ENCODE assay signal across 24 cellular contexts in genomic region chr4:17065821-17066220, GRCh38.
"Had no signal": no experiment of that assay in that cellular context is flagged by ENCODE, and none has a peak within 500 bp of the region (broad histone marks: within the 10 kb centered on the region; RNA-seq: fewer than 3 reads in every experiment).

No MANE protein-coding gene starts in this region.

- H3K27ac Mint-ChIP-seq: activated naive CD4-positive, alpha-beta T cell treated with anti-CD3 and anti-CD28 coated beads, Interleukin-2, amount 50 U/mL, for 72 hours; activated T-helper 1 cell treated with anti-CD3 and anti-CD28 coated beads, Interleukin-12 subunit alpha, Interleukin-12 subunit beta, Interleukin-2, Interleukin-4 antibody, amounts not matched to agents 30 ng/mL and 10 ng/mL and 1 ng/mL, durations not matched to agents 14 hours and 24 hours and 36 hours; brain; immature natural killer cell; naive B cell; progenitor cell of endocrine pancreas; stimulated activated effector memory CD8-positive, alpha-beta T cell treated with anti-CD3 and anti-CD28 coated beads, Interleukin-12 subunit alpha, Interleukin-12 subunit beta, amount 100 ng/mL, for 72 hours had no signal

- H3K27me3 ChIP-seq: dorsolateral prefrontal cortex, stomach, vagina had no signal

- H3K27me3 Mint-ChIP-seq: brain, naive B cell had no signal

- H3K4me1 Mint-ChIP-seq: brain; immature natural killer cell; naive B cell; neural crest cell; stimulated activated effector memory CD8-positive, alpha-beta T cell treated with anti-CD3 and anti-CD28 coated beads, Interleukin-12 subunit alpha, Interleukin-12 subunit beta, amount 100 ng/mL, for 72 hours had no signal

- H3K4me3 ChIP-seq: dorsolateral prefrontal cortex, left ventricle myocardium inferior, mucosa of descending colon, stomach, vagina had no signal

- DNase-seq: activated CD4-positive, alpha-beta T cell treated with anti-CD3 and anti-CD28 coated beads for 1 hour; activated gamma-delta T cell treated with Interleukin-2 at 50 U/mL for 16 hours; amygdala; central memory CD4-positive, alpha-beta T cell; dorsolateral prefrontal cortex; immature natural killer cell; kidney glomerular epithelial cell; left ventricle myocardium inferior; mammary epithelial cell; mucosa of descending colon; naive B cell; stimulated activated CD4-positive, alpha-beta T cell treated with anti-CD3 and anti-CD28 coated beads, Interleukin-15, amount 100 ng/mL, for 24 hours; stimulated activated CD4-positive, alpha-beta T cell treated with anti-CD3 and anti-CD28 coated beads, Interleukin-4, amount 100 ng/mL, for 1 hour; stomach; T-helper 2 cell; WERI-Rb-1 had no signal

- H3K9me3 ChIP-seq: mucosa of descending colon, vagina had no signal

- H3K36me3 Mint-ChIP-seq: activated naive CD4-positive, alpha-beta T cell treated with anti-CD3 and anti-CD28 coated beads, Interleukin-2, amount 50 U/mL, for 72 hours; brain; immature natural killer cell; naive B cell; stimulated activated effector memory CD8-positive, alpha-beta T cell treated with anti-CD3 and anti-CD28 coated beads, Interleukin-12 subunit alpha, Interleukin-12 subunit beta, amount 100 ng/mL, for 72 hours had no signal

- H3K4me3 Mint-ChIP-seq: activated T-helper 1 cell treated with anti-CD3 and anti-CD28 coated beads, Interleukin-12 subunit alpha, Interleukin-12 subunit beta, Interleukin-2, Interleukin-4 antibody, amounts not matched to agents 30 ng/mL and 10 ng/mL and 1 ng/mL, durations not matched to agents 14 hours and 24 hours and 36 hours; brain; immature natural killer cell; naive B cell; neural crest cell; stimulated activated effector memory CD8-positive, alpha-beta T cell treated with anti-CD3 and anti-CD28 coated beads, Interleukin-12 subunit alpha, Interleukin-12 subunit beta, amount 100 ng/mL, for 72 hours had no signal

- H3K27ac ChIP-seq: dorsolateral prefrontal cortex, epithelial cell of prostate, left ventricle myocardium inferior, stomach, vagina, WERI-Rb-1 had no signal

- ATAC-seq: activated naive CD4-positive, alpha-beta T cell treated with anti-CD3 and anti-CD28 coated beads, Interleukin-2, amount 50 U/mL, for 72 hours; mucosa of descending colon; stimulated activated effector memory CD8-positive, alpha-beta T cell treated with anti-CD3 and anti-CD28 coated beads, Interleukin-12 subunit alpha, Interleukin-12 subunit beta, amount 100 ng/mL, for 72 hours had no signal
